In the genomic region with DNA sequence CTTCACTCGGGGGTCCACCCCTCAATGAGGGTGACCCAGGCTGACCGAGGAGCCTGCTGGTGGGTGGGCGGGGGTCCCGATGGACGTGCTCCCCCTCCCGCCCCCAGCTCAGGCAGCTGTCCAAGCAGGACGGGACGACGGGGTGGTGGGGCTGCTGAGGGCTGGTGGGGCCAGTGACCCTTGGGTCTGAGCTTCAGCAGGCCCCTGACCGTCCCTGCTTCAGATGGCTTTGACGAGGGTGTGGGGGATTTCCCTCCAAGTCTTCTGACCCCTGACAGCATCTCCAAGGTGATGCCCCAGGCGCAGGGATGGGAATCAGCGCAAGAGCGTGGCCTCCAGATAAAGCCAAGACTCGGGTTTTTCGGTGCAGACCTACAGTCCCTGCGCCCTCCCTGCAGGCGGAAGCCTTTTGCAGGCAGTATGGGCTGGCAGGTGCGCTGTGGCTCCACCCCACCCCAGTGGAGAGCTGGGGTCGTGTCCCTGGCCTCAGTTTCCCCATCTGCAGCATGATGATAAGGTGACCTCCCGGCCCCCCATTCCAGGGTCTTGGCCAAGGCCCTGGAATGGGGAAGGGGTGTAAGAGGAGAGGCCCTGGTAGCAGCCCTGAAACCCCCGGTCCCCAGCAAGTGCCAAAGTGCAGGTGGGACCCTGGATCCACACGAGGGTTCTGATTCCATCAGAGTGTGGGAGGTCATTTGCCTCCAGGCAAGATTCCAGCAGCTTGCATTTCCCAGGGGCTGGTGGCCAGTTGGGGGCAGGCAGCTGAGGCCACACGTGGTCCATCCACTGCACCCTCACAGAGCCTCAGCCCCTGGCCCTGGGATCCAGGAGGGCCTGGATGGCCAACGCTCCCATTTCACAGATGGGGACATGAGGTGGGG, we compare ENCODE assay signal across 16 cellular contexts. TPM values are rescaled to one million over a fixed set of nuclear protein-coding genes. Genes with fewer than 3 reads are reported as not detected.
A peak's percentile ranks its signal among the peaks of the same experiment; 100 is the strongest.
DNase-seq lines count a peak whose midpoint lies in the region; ATAC-seq and TF ChIP-seq lines count a peak whose summit lies in the region.
"Had no signal": no experiment of that assay in that cellular context is flagged by ENCODE, and none has a peak within 500 bp of the region (broad histone marks: within the 10 kb centered on the region; RNA-seq: fewer than 3 reads in every experiment).

No MANE protein-coding gene starts in this region.

- H3K4me3 ChIP-seq in right atrium auricular region (no peak overlapping the region), RWPE2 (ENCODE audit: severe bottlenecking) (no peak overlapping the region), right lobe of liver (no peak overlapping the region), aorta (ENCODE audit: low read length in 2 of 2) (no peak overlapping the region)
- H3K4me3 ChIP-seq: ovary had no signal

- no peak for ATAC-seq in Right ventricle myocardium superior (ENCODE audit: poor library complexity)
- ATAC-seq in RWPE2 (ENCODE audit: low read depth) = no peak
- no peak for ATAC-seq in right lobe of liver
- ATAC-seq in aorta (ENCODE audit: low FRiP score) = no peak
- no peak for ATAC-seq in HG03039 (IDR thresholded peaks at IDR 0.05; ENCODE audit: unreplicated experiment)

- peak in 1 of 2 donors; percentile 40 for TF ChIP-seq CTCF in right atrium auricular region (IDR thresholded peaks at IDR 0.05)
- TF ChIP-seq CTCF in RWPE2 (IDR thresholded peaks at IDR 0.05; ENCODE audit: poor library complexity, severe bottlenecking) = peak; percentile 44
- TF ChIP-seq CTCF in right lobe of liver (IDR thresholded peaks at IDR 0.05) = no peak

- DNase-seq in Right ventricle myocardium superior = peak; percentile 17
- no peak for DNase-seq in right atrium auricular region (ENCODE audit: low spot score)
- DNase-seq in RWPE2 (ENCODE audit: low spot score) = no peak
- peak in 2 of 3 donors; percentile 14 to 50 for DNase-seq in right lobe of liver
- DNase-seq in aorta = peak; percentile 44 to 63
- DNase-seq in AG08396 (ENCODE audit: low spot score) = no peak
- DNase-seq in Ammon's horn (ENCODE audit: low spot score) = no peak
- DNase-seq: brain microvascular endothelial cell, NCI-H446 treated with DMSO at 0.1 percent for 48 hours had no signal

- intact Hi-C loops in Right ventricle myocardium superior (cut with DNase I) (no loop called here), right lobe of liver (cut with DNase I) (loop anchor here in 1 of 2 donors (10.0 kb wide), 1 partner anchor 80 kb away; a partner anchor contains a TSS), aorta (cut with DNase I) (loop anchor here in 1 of 2 donors (5.0 to 10.0 kb wide), 2 partner anchors 77 to 140 kb away; no protein-coding TSS in a partner anchor)

- 23% methylated on average over 12 of the region's 25 CpGs for WGBS in right lobe of liver (ENCODE audit: insufficient coverage, low coverage, low lambda C conversion rate, missing lambda C conversion rate)
- 51 to 58% methylated on average over 22 to 25 of the region's 25 CpGs for WGBS in aorta, 2 donors

- TF ChIP-seq POLR2A in right lobe of liver (IDR thresholded peaks at IDR 0.05) = no peak

- H3K4me1 ChIP-seq in right atrium auricular region (peaks cover 0 to 51% of the 10 kb centered on the region in 2 donors), RWPE2 (ENCODE audit: insufficient read depth, poor library complexity, severe bottlenecking) (no peaks in the 10 kb centered on the region), right lobe of liver (peaks cover 0 to 8% (median 0%) of the 10 kb centered on the region in 4 donors), aorta (ENCODE audit: control insufficient read depth in 1 of 2, insufficient read depth in 2 of 2, low read length in 2 of 2) (no peaks in the 10 kb centered on the region)

- H3K27ac ChIP-seq in right atrium auricular region (no peak overlapping the region), RWPE2 (ENCODE audit: poor library complexity, severe bottlenecking) (no peak overlapping the region), right lobe of liver (no peak overlapping the region), aorta (ENCODE audit: low read depth in 1 of 2, low read length in 2 of 2) (no peak overlapping the region)
- H3K27ac ChIP-seq: brain microvascular endothelial cell, esophagus muscularis mucosa had no signal

- H3K9me3 ChIP-seq in right atrium auricular region = no peaks in the 10 kb centered on the region
- no peaks in the 10 kb centered on the region for H3K9me3 ChIP-seq in RWPE2 (ENCODE audit: severe bottlenecking)
- no peaks in the 10 kb centered on the region for H3K9me3 ChIP-seq in right lobe of liver
- H3K9me3 ChIP-seq in aorta (ENCODE audit: control insufficient read depth, low read length) = no peaks in the 10 kb centered on the region
- H3K9me3 ChIP-seq: esophagus muscularis mucosa, ovary had no signal

- no peaks in the 10 kb centered on the region for H3K36me3 ChIP-seq in right atrium auricular region
- H3K36me3 ChIP-seq in RWPE2 (ENCODE audit: low read depth) = no peaks in the 10 kb centered on the region
- no peaks in the 10 kb centered on the region for H3K36me3 ChIP-seq in right lobe of liver
- no peaks in the 10 kb centered on the region for H3K36me3 ChIP-seq in aorta (ENCODE audit: control insufficient read depth in 1 of 2, insufficient read depth in 2 of 2, low read length in 1 of 2)
- H3K36me3 ChIP-seq: brain microvascular endothelial cell, esophagus muscularis mucosa, ovary had no signal

- H3K27me3 ChIP-seq in right atrium auricular region (peaks cover 0 to 4% of the 10 kb centered on the region in 2 donors), RWPE2 (ENCODE audit: insufficient read depth, poor library complexity, severe bottlenecking) (peaks cover 7% of the 10 kb centered on the region), right lobe of liver (no peaks in the 10 kb centered on the region), aorta (ENCODE audit: control insufficient read depth in 1 of 2, insufficient read depth in 2 of 2, low read length in 1 of 2) (no peaks in the 10 kb centered on the region)
- H3K27me3 ChIP-seq: ovary had no signal

RNA-seq across cellular contexts. Expression of a gene that starts 8.7 kb away (rescaled TPM):
- total RNA-seq in Right ventricle myocardium superior (not detected), right atrium auricular region (not detected), right lobe of liver (under 1 TPM in 5 of 6 experiments, not detected in 1; 0.06 to 0.15 (median 0.12) TPM), aorta (under 1 TPM; 0.13 to 0.45 TPM)
- not detected for polyA plus RNA-seq in aorta
- total RNA-seq: activated naive CD4-positive, alpha-beta T cell treated with anti-CD3 and anti-CD28 coated beads for 36 hours; dermis microvascular lymphatic vessel endothelial cell; esophagus muscularis mucosa; mesenteric fat pad had no signal
- polyA plus RNA-seq: AG04450 had no signal

RNA-seq across cellular contexts. Expression of a gene that starts 18.9 kb away (rescaled TPM):
- total RNA-seq in Right ventricle myocardium superior (not detected), right atrium auricular region (under 1 TPM in 1 of 2 donors, not detected in 1; 0.31 TPM), right lobe of liver (10 to 100 TPM in 1 of 6 experiments, 1 to 10 TPM in 5; 3.7 to 17.0 (median 5.2) TPM), aorta (not detected)
- 1 to 10 TPM in 1 of 2 donors, not detected in 1; 5.5 TPM for polyA plus RNA-seq in aorta
- total RNA-seq: activated naive CD4-positive, alpha-beta T cell treated with anti-CD3 and anti-CD28 coated beads for 36 hours; dermis microvascular lymphatic vessel endothelial cell; mesenteric fat pad had no signal
- polyA plus RNA-seq: AG04450 had no signal

RNA-seq across cellular contexts. Expression of a gene that starts 46.3 kb away (rescaled TPM):
- total RNA-seq in Right ventricle myocardium superior (not detected), right atrium auricular region (not detected), right lobe of liver (1,000 to 10,000 TPM in 4 of 6 experiments, 100 to 1,000 TPM in 2; 744 to 1,833 (median 1,254) TPM), aorta (not detected)
- not detected for polyA plus RNA-seq in aorta
- total RNA-seq: activated naive CD4-positive, alpha-beta T cell treated with anti-CD3 and anti-CD28 coated beads for 36 hours; dermis microvascular lymphatic vessel endothelial cell; esophagus muscularis mucosa had no signal
- polyA plus RNA-seq: AG04450 had no signal

Comparison
In these comparisons a context has a peak if more than half of its experiments do, and no peak if none do; other contexts are left out.
1. DNase-seq: peak in Right ventricle myocardium superior (single experiment), right lobe of liver (2 of 3) and aorta (2 of 2); none in right atrium auricular region (single experiment), RWPE2 (single experiment), AG08396 (single experiment) and Ammon's horn (single experiment).
2. RNA of a gene that starts 46.3 kb away (total RNA-seq): 744 to 1,833 TPM in right lobe of liver; not detected in Right ventricle myocardium superior (single experiment), not detected in right atrium auricular region and not detected in aorta; every median in the first group is over 100 times any median in the second.